8 cellular contexts compared by ENCODE assay signal in the genomic region with DNA sequence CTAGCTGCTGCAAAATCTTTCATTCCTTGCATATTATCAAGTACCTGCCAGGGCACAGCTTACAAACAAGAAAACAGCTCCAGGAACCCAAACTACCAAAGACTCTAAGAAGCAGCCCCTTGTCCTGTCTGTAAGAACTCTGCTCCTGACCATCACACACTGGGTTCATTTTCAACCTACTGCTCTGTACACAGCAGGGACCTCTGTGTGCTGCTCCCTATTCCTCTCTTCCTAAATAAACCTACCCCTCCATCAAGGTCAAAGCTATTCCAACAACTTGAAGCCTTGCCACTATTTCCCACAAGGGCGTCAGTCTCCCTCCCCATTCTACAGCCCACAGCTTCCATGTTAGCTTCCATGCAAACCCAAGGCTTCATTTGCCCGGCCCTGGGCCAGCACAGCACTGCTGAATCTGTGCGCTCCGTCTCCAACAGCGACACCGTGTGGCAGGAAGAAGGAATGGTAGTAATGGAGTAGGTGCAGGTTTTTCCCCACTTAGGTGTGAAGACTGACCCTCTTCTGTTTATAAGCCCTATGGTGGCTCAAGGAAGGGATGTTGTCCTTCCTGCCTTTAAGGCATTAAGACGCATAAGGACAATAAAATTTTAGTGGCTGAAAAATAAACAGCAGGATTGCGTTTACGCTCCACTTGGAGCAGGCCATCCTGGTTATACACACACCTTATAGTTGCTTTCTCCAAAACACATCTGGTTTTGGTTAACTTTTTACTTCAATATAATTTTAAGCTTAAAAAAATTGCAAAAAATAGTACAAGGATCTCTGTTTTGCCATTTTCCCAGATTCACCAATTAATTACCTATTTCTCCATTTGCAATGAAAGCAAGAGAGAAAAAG.
DNase-seq lines count a peak whose midpoint lies in the region; ATAC-seq and TF ChIP-seq lines count a peak whose summit lies in the region.

No MANE protein-coding gene starts in this region.

- no peaks in the 10 kb centered on the region for H4K20me1 ChIP-seq in osteoblast (ENCODE audit: insufficient read depth, low read length)

- H3K9me3 ChIP-seq in osteoblast (ENCODE audit: low read depth, low read length) = peaks cover 3% of the 10 kb centered on the region

- H3K79me2 ChIP-seq in osteoblast (ENCODE audit: insufficient read depth, low read length) = no peaks in the 10 kb centered on the region

- H3K4me3 ChIP-seq in fibroblast of villous mesenchyme (ENCODE audit: low read depth, low read length) (no peak overlapping the region), osteoblast (ENCODE audit: insufficient read depth, low read length) (no peak overlapping the region)

- ATAC-seq in GM18873 (IDR thresholded peaks at IDR 0.05; ENCODE audit: low FRiP score, unreplicated experiment) (peak; percentile 50), GM21390 (IDR thresholded peaks at IDR 0.05; ENCODE audit: unreplicated experiment) (no peak), GM21786 (IDR thresholded peaks at IDR 0.05; ENCODE audit: unreplicated experiment) (no peak)

- no peak overlapping the region for H3K4me2 ChIP-seq in osteoblast (ENCODE audit: insufficient read depth, low read length)

- peaks cover 24% of the 10 kb centered on the region for H3K4me1 ChIP-seq in osteoblast (ENCODE audit: insufficient read depth, low read length)

- peak; percentile 72 for DNase-seq in NAMALWA (ENCODE audit: low spot score)
- peak; percentile 71 for DNase-seq in fibroblast of villous mesenchyme (ENCODE audit: low read depth)
- DNase-seq in osteoblast (ENCODE audit: insufficient read length, low spot score, missing footprints) = peak; percentile 83

- H3K27ac ChIP-seq in C4-2B (no peak overlapping the region), VCaP (no peak overlapping the region), osteoblast (ENCODE audit: low read depth, low read length) (no peak overlapping the region)

- no peaks in the 10 kb centered on the region for H3K36me3 ChIP-seq in osteoblast (ENCODE audit: insufficient read depth, low read length)

- H2AFZ ChIP-seq in osteoblast (ENCODE audit: low read length) = no peak overlapping the region

- peak; percentile 84 for TF ChIP-seq CTCF in C4-2B (conservative IDR thresholded peaks at IDR 0.05)
- TF ChIP-seq CTCF in VCaP (conservative IDR thresholded peaks at IDR 0.05) = peak; percentile 95
- peak; percentile 91 for TF ChIP-seq CTCF in fibroblast of villous mesenchyme (IDR thresholded peaks at IDR 0.05; ENCODE audit: insufficient read depth, low read depth, low read length)
- peak; percentile 83 for TF ChIP-seq CTCF in osteoblast (IDR thresholded peaks at IDR 0.05; ENCODE audit: extremely low read depth, low read depth, low read length)

- peaks cover 12% of the 10 kb centered on the region for H3K27me3 ChIP-seq in osteoblast (ENCODE audit: insufficient read depth, low read length)
